ENCODE assay signal across 1 cellular context in the genomic region with DNA sequence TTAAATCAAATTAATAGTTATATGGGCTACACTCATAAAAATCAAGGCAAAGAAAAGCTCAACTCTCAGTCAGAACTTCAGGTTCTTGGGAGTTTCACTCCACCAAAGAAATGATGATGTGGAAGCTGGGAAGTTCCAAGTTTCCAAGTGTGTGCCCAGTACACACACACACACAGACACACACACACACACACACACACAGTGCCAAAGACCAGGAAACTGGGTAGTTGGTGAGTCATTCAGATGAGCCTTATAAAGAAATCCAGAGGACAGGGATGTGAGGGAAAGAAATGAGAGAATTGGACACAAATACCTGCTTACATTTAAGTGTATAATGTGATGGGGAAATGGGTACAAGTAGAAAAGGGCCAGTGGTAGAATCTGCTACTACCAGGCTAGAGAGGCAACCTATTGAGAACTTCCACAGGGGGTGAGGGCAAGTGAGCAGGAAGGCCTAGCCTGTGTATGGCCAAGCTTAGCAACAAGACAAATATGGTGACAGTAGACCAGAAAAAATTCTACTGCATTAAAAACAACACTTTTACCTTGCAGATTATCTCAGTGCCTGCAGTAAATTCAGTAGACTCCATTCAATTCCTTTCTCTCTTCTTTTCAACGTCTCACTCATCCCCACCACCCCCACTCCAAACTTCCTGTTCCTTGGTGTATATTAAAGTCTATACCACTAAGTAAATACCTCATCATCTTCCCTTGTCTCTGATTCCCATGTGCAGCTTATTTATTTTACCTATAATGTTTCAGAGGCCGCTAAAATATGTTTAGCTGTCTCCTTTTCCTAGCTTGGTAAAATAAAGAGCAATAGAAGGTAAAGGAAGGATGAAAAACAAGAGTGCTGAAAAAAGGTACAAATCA.
TF ChIP-seq lines count a peak whose summit lies in the region.

No MANE protein-coding gene starts in this region.

TF ChIP-seq in GM23338, 12 proteins besides CTCF, POLR2A, EP300 and RAD21 (continued from another document):
- no peak for TF ChIP-seq ZNF462 (CRISPR knock-in tag; IDR thresholded peaks at IDR 0.05)
- TF ChIP-seq NANOG (IDR thresholded peaks at IDR 0.05; ENCODE audit: borderline replicate concordance) = no peak
